Comparison of ENCODE assay signal across 1 cellular context in genomic region chr1:7638078-7638477, GRCh38.
TF ChIP-seq lines count a peak whose summit lies in the region.

No MANE protein-coding gene starts in this region.

TF ChIP-seq in HepG2, 621 proteins besides CTCF, POLR2A, EP300 and RAD21:
- no peak for TF ChIP-seq KIAA2018 (CRISPR knock-in tag; IDR thresholded peaks at IDR 0.05; ENCODE audit: borderline replicate concordance)
- TF ChIP-seq TGIF2 (CRISPR knock-in tag; IDR thresholded peaks at IDR 0.05): no peak
- TF ChIP-seq ATRX (CRISPR knock-in tag; IDR thresholded peaks at IDR 0.05; ENCODE audit: borderline replicate concordance): no peak
- no peak for TF ChIP-seq BCL3 (CRISPR knock-in tag; IDR thresholded peaks at IDR 0.05)
- no peak for TF ChIP-seq KLF13 (CRISPR knock-in tag; IDR thresholded peaks at IDR 0.05)
- TF ChIP-seq ZNF597 (CRISPR knock-in tag; IDR thresholded peaks at IDR 0.05): no peak
- TF ChIP-seq LCORL (IDR thresholded peaks at IDR 0.05): no peak
- TF ChIP-seq LCORL (CRISPR knock-in tag; IDR thresholded peaks at IDR 0.05): no peak
- TF ChIP-seq ZNF777 (CRISPR knock-in tag; IDR thresholded peaks at IDR 0.05): no peak
- TF ChIP-seq ZNF761 (CRISPR knock-in tag; conservative IDR thresholded peaks at IDR 0.05): no peak
- TF ChIP-seq E2F5 (CRISPR knock-in tag; conservative IDR thresholded peaks at IDR 0.05): no peak
- no peak for TF ChIP-seq ZNF557 (CRISPR knock-in tag; IDR thresholded peaks at IDR 0.05)
